ENCODE assay signal across 20 cellular contexts in genomic region chr6:64258752-64259151, GRCh38.
DNase-seq lines count a peak whose midpoint lies in the region; ATAC-seq, FAIRE-seq and TF ChIP-seq lines count a peak whose summit lies in the region.
"Had no signal": no experiment of that assay in that cellular context is flagged by ENCODE, and none has a peak within 500 bp of the region (broad histone marks: within the 10 kb centered on the region; RNA-seq: fewer than 3 reads in every experiment).

No MANE protein-coding gene starts in this region.

- TF ChIP-seq POLR2A in right lobe of liver (IDR thresholded peaks at IDR 0.05) = no peak

- no peaks in the 10 kb centered on the region for H3K4me1 ChIP-seq in HEK293 (ENCODE audit: control insufficient read depth, insufficient read depth, low read length)
- H3K4me1 ChIP-seq in right lobe of liver = no peaks in the 10 kb centered on the region
- H3K4me1 ChIP-seq in pancreas = no peaks in the 10 kb centered on the region

- ATAC-seq in right lobe of liver = peak in 3 of 4 donors; percentile 24 to 69 (median 48)
- ATAC-seq in pancreas = no peak
- no peak for ATAC-seq in HG03439 (IDR thresholded peaks at IDR 0.05; ENCODE audit: unreplicated experiment)
- ATAC-seq: HCT116 had no signal

- H3K36me3 ChIP-seq in HEK293 (ENCODE audit: control insufficient read depth in 2 of 2, insufficient read depth in 1 of 2, low read length in 2 of 2) (no peaks in the 10 kb centered on the region), right lobe of liver (no peaks in the 10 kb centered on the region), pancreas (no peaks in the 10 kb centered on the region)

- H3K4me3 ChIP-seq in HEK293 (ENCODE audit: low read depth, low read length) (no peak overlapping the region), epithelial cell of esophagus (ENCODE audit: low read length) (no peak overlapping the region), right lobe of liver (no peak overlapping the region), pancreas (no peak overlapping the region)
- H3K4me3 ChIP-seq: GM23248 had no signal

- POLR2A ChIA-PET in HEK293 (lab: Yijun Ruan, JAX) = no interaction called here

- FAIRE-seq in pancreas (lab: Jason Lieb, UNC) = no peak
- FAIRE-seq: GM12891, GM18507 had no signal

- no peak for TF ChIP-seq CTCF in HEK293 (tag by site-specific recombination; IDR thresholded peaks at IDR 0.05)
- no peak for TF ChIP-seq CTCF in epithelial cell of esophagus (IDR thresholded peaks at IDR 0.05; ENCODE audit: insufficient read depth, low read depth, low read length, missing control alignments)
- no peak for TF ChIP-seq CTCF in right lobe of liver (IDR thresholded peaks at IDR 0.05)
- TF ChIP-seq CTCF in pancreas (IDR thresholded peaks at IDR 0.05) = no peak

- peak; percentile 19 for DNase-seq in NCI-H69 (lab: John Stamatoyannopoulos, UW)
- DNase-seq in epithelial cell of esophagus (ENCODE audit: low read depth) = peak; percentile 6
- DNase-seq in right lobe of liver = no peak
- DNase-seq in cerebellar cortex (ENCODE audit: low spot score) = no peak
- DNase-seq in pancreas = no peak
- no peak for DNase-seq in activated CD4-positive, CD25-positive, alpha-beta regulatory T cell treated with anti-CD3 and anti-CD28 coated beads, Interleukin-2, amount 50 U/mL, for 72 hours
- DNase-seq: C1 segment of cervical spinal cord; CD4-positive, alpha-beta memory T cell; COR-L47; DMS153; DMS79 treated with DMSO at 0.1 percent for 48 hours; GF-D8; GM23248; H9; HFFc6 had no signal

- H3K27me3 ChIP-seq in right lobe of liver (no peaks in the 10 kb centered on the region), pancreas (no peaks in the 10 kb centered on the region)

- intact Hi-C loops in right lobe of liver (cut with DNase I) = no loop called here
- intact Hi-C loops in pancreas (cut with DNase I) = no loop called here

- CTCF ChIA-PET in HEK293 (lab: Yijun Ruan, JAX) = no interaction called here

- H3K27ac ChIP-seq in HEK293 (ENCODE audit: extremely low read depth, low read depth, low read length) (no peak overlapping the region), right lobe of liver (no peak overlapping the region), pancreas (no peak overlapping the region)
- H3K27ac ChIP-seq: GM23248 had no signal

- 31% methylated on average over 2 of the region's 2 CpGs for WGBS in right lobe of liver (ENCODE audit: insufficient coverage, low coverage, low lambda C conversion rate, missing lambda C conversion rate)
- 35 to 45% methylated on average over 2 of the region's 2 CpGs for WGBS in pancreas, 2 donors

- no peaks in the 10 kb centered on the region for H3K9me3 ChIP-seq in HEK293 (ENCODE audit: control insufficient read depth, insufficient read depth, low read depth, low read length)
- H3K9me3 ChIP-seq in right lobe of liver = no peaks in the 10 kb centered on the region
- no peaks in the 10 kb centered on the region for H3K9me3 ChIP-seq in pancreas

TF ChIP-seq in HEK293, 187 proteins besides CTCF, POLR2A, EP300 and RAD21:
- no peak for TF ChIP-seq ZNF184 (tag by site-specific recombination; IDR thresholded peaks at IDR 0.05)
- TF ChIP-seq PRDM6 (tag by site-specific recombination; IDR thresholded peaks at IDR 0.05) = 0 out of 2 replicates have a peak, but pooled peaks have one; percentile 40

Comparison
In these comparisons a context has a peak if more than half of its experiments do, and no peak if none do; other contexts are left out.
1. DNase-seq: peak in NCI-H69 (single experiment) and epithelial cell of esophagus (single experiment); none in right lobe of liver (0 of 3), cerebellar cortex (single experiment), pancreas (0 of 6) and activated CD4-positive, CD25-positive, alpha-beta regulatory T cell treated with anti-CD3 and anti-CD28 coated beads, Interleukin-2, amount 50 U/mL, for 72 hours (single experiment).
2. ATAC-seq: peak in right lobe of liver (3 of 4); none in pancreas (0 of 4) and HG03439 (single experiment).